Comparison of ENCODE assay signal across 15 cellular contexts in genomic region chr18:26943906-26944305, GRCh38.
DNase-seq lines count a peak whose midpoint lies in the region; ATAC-seq and TF ChIP-seq lines count a peak whose summit lies in the region.
"Had no signal": no experiment of that assay in that cellular context is flagged by ENCODE, and none has a peak within 500 bp of the region (broad histone marks: within the 10 kb centered on the region; RNA-seq: fewer than 3 reads in every experiment).

No MANE protein-coding gene starts in this region.

- no peak overlapping the region for H3K4me2 ChIP-seq in mammary epithelial cell (ENCODE audit: insufficient read depth, low read depth, low read length)

- TF ChIP-seq CTCF in mammary epithelial cell (conservative IDR thresholded peaks at IDR 0.05 in 1 of 2, IDR thresholded peaks at IDR 0.05 in 1 of 2; ENCODE audit: extremely low read depth in 1 of 2, insufficient read depth in 1 of 2, low read depth in 1 of 2, low read length in 2 of 2) = no peak
- TF ChIP-seq CTCF in breast epithelium (IDR thresholded peaks at IDR 0.05) = no peak

- H3K79me2 ChIP-seq in mammary epithelial cell (ENCODE audit: insufficient read depth, low read length) = no peaks in the 10 kb centered on the region

- intact Hi-C loops in mammary epithelial cell (cut with micrococcal nuclease) = no loop called here
- intact Hi-C loops in breast epithelium (cut with DNase I; ENCODE audit: low total_unique reads) = no loop called here

- H3K9ac ChIP-seq in mammary epithelial cell (ENCODE audit: insufficient read depth, low read length) = no peak overlapping the region

- no peaks in the 10 kb centered on the region for H3K36me3 ChIP-seq in mammary epithelial cell (ENCODE audit: insufficient read depth, low read length)
- no peaks in the 10 kb centered on the region for H3K36me3 ChIP-seq in breast epithelium

- no peak for TF ChIP-seq POLR2A in breast epithelium (IDR thresholded peaks at IDR 0.05)

- no peaks in the 10 kb centered on the region for H3K27me3 ChIP-seq in mammary epithelial cell (ENCODE audit: insufficient read depth, low read length)
- no peaks in the 10 kb centered on the region for H3K27me3 ChIP-seq in breast epithelium

- no TSS peak for BruUV-seq in mammary epithelial cell (replicated peaks; lab: Mats Ljungman, UMichigan)

- H2AFZ ChIP-seq in mammary epithelial cell (ENCODE audit: low read depth, low read length) = no peak overlapping the region

- ATAC-seq in GM18870 (IDR thresholded peaks at IDR 0.05; ENCODE audit: unreplicated experiment) = no peak
- no peak for ATAC-seq in HG02642 (IDR thresholded peaks at IDR 0.05; ENCODE audit: poor library complexity, unreplicated experiment)
- ATAC-seq: HepG2 had no signal

- H3K4me1 ChIP-seq in mammary epithelial cell (ENCODE audit: insufficient read depth, low read length) (no peaks in the 10 kb centered on the region), breast epithelium (peaks cover 0 to 8% of the 10 kb centered on the region in 2 donors)

- dilution Hi-C loops in mammary epithelial cell (cut with HindIII; ENCODE audit: low sequenced_read_pairs) = no loop called here

- H3K4me3 ChIP-seq in mammary epithelial cell (replicated peaks in 1 of 3; ENCODE audit: insufficient read depth in 1 of 3, low read depth in 2 of 3, low read length in 3 of 3) (no peak overlapping the region), breast epithelium (no peak overlapping the region)

- CTCF ChIA-PET in mammary epithelial cell (lab: Charles Lee; ENCODE audit: low non-redundant PET) = no interaction called here

- DNase-seq in mammary epithelial cell (peak; percentile 38), breast epithelium (ENCODE audit: low spot score in 2 of 2) (no peak), H4 (ENCODE audit: low spot score) (peak; percentile 29), OCI-M1 (lab: John Stamatoyannopoulos, UW) (peak; percentile 5), superior temporal gyrus (ENCODE audit: extremely low spot score) (no peak)
- DNase-seq: C1 segment of cervical spinal cord; CD4-positive, CD25-positive, alpha-beta regulatory T cell; DMS153; GDM1; GOT3; H9; KBM-7 had no signal

- H4K20me1 ChIP-seq in mammary epithelial cell (ENCODE audit: insufficient read depth, low read length) = no peaks in the 10 kb centered on the region

- in situ Hi-C loops in mammary epithelial cell (cut with MboI; ENCODE audit: low sequenced_read_pairs in 2 of 2) = no loop called here

- no peaks in the 10 kb centered on the region for H3K9me3 ChIP-seq in mammary epithelial cell (replicated peaks; ENCODE audit: insufficient read depth, low read length)
- no peaks in the 10 kb centered on the region for H3K9me3 ChIP-seq in breast epithelium

- WGBS in mammary epithelial cell (ENCODE audit: low coverage, missing lambda C conversion rate) = 85% methylated on average over 3 of the region's 3 CpGs

- H3K27ac ChIP-seq in mammary epithelial cell (ENCODE audit: insufficient read depth, low read depth, low read length) = no peak overlapping the region
- H3K27ac ChIP-seq in breast epithelium = no peak overlapping the region

Comparison
In these comparisons a context has a peak if more than half of its experiments do, and no peak if none do; other contexts are left out.
1. DNase-seq: peak in mammary epithelial cell (single experiment), H4 (single experiment) and OCI-M1 (single experiment); none in breast epithelium (0 of 2) and superior temporal gyrus (single experiment).